1 cellular context compared by ENCODE assay signal in genomic region chr2:86649119-86649947, GRCh38.
A peak's percentile ranks its signal among the peaks of the same experiment; 100 is the strongest.
TF ChIP-seq lines count a peak whose summit lies in the region.

No MANE protein-coding gene starts in this region.

TF ChIP-seq in HepG2, 621 proteins besides CTCF, POLR2A, EP300 and RAD21 (continued from another document and continues in another):
- TF ChIP-seq, protein P1, sequence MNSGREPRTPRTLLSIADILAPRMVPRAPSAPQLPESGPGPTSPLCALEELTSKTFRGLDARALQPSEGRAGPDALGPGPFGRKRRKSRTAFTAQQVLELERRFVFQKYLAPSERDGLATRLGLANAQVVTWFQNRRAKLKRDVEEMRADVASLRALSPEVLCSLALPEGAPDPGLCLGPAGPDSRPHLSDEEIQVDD (CRISPR knock-in tag; IDR thresholded peaks at IDR 0.05; ENCODE audit: borderline replicate concordance) = no peak
- TF ChIP-seq, protein P2, sequence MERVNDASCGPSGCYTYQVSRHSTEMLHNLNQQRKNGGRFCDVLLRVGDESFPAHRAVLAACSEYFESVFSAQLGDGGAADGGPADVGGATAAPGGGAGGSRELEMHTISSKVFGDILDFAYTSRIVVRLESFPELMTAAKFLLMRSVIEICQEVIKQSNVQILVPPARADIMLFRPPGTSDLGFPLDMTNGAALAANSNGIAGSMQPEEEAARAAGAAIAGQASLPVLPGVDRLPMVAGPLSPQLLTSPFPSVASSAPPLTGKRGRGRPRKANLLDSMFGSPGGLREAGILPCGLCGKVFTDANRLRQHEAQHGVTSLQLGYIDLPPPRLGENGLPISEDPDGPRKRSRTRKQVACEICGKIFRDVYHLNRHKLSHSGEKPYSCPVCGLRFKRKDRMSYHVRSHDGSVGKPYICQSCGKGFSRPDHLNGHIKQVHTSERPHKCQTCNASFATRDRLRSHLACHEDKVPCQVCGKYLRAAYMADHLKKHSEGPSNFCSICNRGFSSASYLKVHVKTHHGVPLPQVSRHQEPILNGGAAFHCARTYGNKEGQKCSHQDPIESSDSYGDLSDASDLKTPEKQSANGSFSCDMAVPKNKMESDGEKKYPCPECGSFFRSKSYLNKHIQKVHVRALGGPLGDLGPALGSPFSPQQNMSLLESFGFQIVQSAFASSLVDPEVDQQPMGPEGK (CRISPR knock-in tag; IDR thresholded peaks at IDR 0.05) = no peak
- TF ChIP-seq ZNF510 (CRISPR knock-in tag; IDR thresholded peaks at IDR 0.05; ENCODE audit: low read depth) (no peak), REL (CRISPR knock-in tag; conservative IDR thresholded peaks at IDR 0.05) (no peak), ZNF331 (CRISPR knock-in tag; IDR thresholded peaks at IDR 0.05) (peak; percentile 81), TOPORS (CRISPR knock-in tag; IDR thresholded peaks at IDR 0.05) (peak; percentile 83; the same call in 1 of the 2 replicates), CBX2 (IDR thresholded peaks at IDR 0.05; ENCODE audit: low read depth, low read length) (no peak), CBX2 (CRISPR knock-in tag; IDR thresholded peaks at IDR 0.05; ENCODE audit: low read depth) (no peak), NFIB (CRISPR knock-in tag; IDR thresholded peaks at IDR 0.05; ENCODE audit: borderline replicate concordance) (no peak), NFAT5 (CRISPR knock-in tag; IDR thresholded peaks at IDR 0.05) (no peak), SRSF1 (optimal IDR thresholded peaks at IDR 0.05; ENCODE audit: low read depth, low read length) (no peak), NFYB (CRISPR knock-in tag; IDR thresholded peaks at IDR 0.05) (no peak), TBL1XR1 (IDR thresholded peaks at IDR 0.05; ENCODE audit: borderline replicate concordance, low read length, partially characterized antibody) (no peak), JUNB (CRISPR knock-in tag; IDR thresholded peaks at IDR 0.05; ENCODE audit: borderline replicate concordance) (no peak), ZFP36L2 (CRISPR knock-in tag; IDR thresholded peaks at IDR 0.05) (no peak), SNAI1 (CRISPR knock-in tag; IDR thresholded peaks at IDR 0.05; ENCODE audit: borderline replicate concordance) (no peak), MAFG (CRISPR knock-in tag; IDR thresholded peaks at IDR 0.05) (no peak), GATA4 (IDR thresholded peaks at IDR 0.05; ENCODE audit: borderline replicate concordance, low read depth) (no peak), RXRA (CRISPR knock-in tag; IDR thresholded peaks at IDR 0.05) (no peak), TRAFD1 (CRISPR knock-in tag; IDR thresholded peaks at IDR 0.05; ENCODE audit: borderline replicate concordance) (no peak), JUND (CRISPR knock-in tag; IDR thresholded peaks at IDR 0.05) (no peak), ZNF556 (CRISPR knock-in tag; IDR thresholded peaks at IDR 0.05; ENCODE audit: borderline replicate concordance) (no peak; the same call in 1 of the 2 replicates), ZNF567 (CRISPR knock-in tag; IDR thresholded peaks at IDR 0.05; ENCODE audit: borderline replicate concordance) (no peak), TRIM24 (CRISPR knock-in tag; IDR thresholded peaks at IDR 0.05) (no peak), HNF4A (CRISPR knock-in tag; IDR thresholded peaks at IDR 0.05) (peak; percentile 89), ZNF441 (CRISPR knock-in tag; IDR thresholded peaks at IDR 0.05; ENCODE audit: borderline replicate concordance) (no peak), ZBTB21 (CRISPR knock-in tag; IDR thresholded peaks at IDR 0.05) (no peak), AGO2 (optimal IDR thresholded peaks at IDR 0.05; ENCODE audit: low read depth, low read length) (no peak), ZNF816 (CRISPR knock-in tag; IDR thresholded peaks at IDR 0.05; ENCODE audit: borderline replicate concordance) (no peak), ZNF589 (CRISPR knock-in tag; conservative IDR thresholded peaks at IDR 0.05) (no peak), ZSCAN12 (CRISPR knock-in tag; IDR thresholded peaks at IDR 0.05) (no peak), BHLHE40 (IDR thresholded peaks at IDR 0.05; ENCODE audit: low read length) (0 out of 2 replicates have a peak, but pooled peaks have one; percentile 4), MAF1 (CRISPR knock-in tag; IDR thresholded peaks at IDR 0.05; ENCODE audit: borderline replicate concordance) (no peak), ZSCAN29 (CRISPR knock-in tag; conservative IDR thresholded peaks at IDR 0.05) (no peak)
- TF ChIP-seq, protein P3, sequence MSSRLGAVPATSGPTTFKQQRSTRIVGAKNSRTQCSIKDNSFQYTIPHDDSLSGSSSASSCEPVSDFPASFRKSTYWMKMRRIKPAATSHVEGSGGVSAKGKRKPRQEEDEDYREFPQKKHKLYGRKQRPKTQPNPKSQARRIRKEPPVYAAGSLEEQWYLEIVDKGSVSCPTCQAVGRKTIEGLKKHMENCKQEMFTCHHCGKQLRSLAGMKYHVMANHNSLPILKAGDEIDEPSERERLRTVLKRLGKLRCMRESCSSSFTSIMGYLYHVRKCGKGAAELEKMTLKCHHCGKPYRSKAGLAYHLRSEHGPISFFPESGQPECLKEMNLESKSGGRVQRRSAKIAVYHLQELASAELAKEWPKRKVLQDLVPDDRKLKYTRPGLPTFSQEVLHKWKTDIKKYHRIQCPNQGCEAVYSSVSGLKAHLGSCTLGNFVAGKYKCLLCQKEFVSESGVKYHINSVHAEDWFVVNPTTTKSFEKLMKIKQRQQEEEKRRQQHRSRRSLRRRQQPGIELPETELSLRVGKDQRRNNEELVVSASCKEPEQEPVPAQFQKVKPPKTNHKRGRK (CRISPR knock-in tag; IDR thresholded peaks at IDR 0.05) = no peak
- TF ChIP-seq, protein P4, sequence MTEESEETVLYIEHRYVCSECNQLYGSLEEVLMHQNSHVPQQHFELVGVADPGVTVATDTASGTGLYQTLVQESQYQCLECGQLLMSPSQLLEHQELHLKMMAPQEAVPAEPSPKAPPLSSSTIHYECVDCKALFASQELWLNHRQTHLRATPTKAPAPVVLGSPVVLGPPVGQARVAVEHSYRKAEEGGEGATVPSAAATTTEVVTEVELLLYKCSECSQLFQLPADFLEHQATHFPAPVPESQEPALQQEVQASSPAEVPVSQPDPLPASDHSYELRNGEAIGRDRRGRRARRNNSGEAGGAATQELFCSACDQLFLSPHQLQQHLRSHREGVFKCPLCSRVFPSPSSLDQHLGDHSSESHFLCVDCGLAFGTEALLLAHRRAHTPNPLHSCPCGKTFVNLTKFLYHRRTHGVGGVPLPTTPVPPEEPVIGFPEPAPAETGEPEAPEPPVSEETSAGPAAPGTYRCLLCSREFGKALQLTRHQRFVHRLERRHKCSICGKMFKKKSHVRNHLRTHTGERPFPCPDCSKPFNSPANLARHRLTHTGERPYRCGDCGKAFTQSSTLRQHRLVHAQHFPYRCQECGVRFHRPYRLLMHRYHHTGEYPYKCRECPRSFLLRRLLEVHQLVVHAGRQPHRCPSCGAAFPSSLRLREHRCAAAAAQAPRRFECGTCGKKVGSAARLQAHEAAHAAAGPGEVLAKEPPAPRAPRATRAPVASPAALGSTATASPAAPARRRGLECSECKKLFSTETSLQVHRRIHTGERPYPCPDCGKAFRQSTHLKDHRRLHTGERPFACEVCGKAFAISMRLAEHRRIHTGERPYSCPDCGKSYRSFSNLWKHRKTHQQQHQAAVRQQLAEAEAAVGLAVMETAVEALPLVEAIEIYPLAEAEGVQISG (CRISPR knock-in tag; IDR thresholded peaks at IDR 0.05) = no peak
- TF ChIP-seq, protein P5, sequence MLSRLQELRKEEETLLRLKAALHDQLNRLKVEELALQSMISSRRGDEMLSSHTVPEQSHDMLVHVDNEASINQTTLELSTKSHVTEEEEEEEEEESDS (CRISPR knock-in tag; IDR thresholded peaks at IDR 0.05; ENCODE audit: borderline replicate concordance) = no peak
- TF ChIP-seq, protein P6, sequence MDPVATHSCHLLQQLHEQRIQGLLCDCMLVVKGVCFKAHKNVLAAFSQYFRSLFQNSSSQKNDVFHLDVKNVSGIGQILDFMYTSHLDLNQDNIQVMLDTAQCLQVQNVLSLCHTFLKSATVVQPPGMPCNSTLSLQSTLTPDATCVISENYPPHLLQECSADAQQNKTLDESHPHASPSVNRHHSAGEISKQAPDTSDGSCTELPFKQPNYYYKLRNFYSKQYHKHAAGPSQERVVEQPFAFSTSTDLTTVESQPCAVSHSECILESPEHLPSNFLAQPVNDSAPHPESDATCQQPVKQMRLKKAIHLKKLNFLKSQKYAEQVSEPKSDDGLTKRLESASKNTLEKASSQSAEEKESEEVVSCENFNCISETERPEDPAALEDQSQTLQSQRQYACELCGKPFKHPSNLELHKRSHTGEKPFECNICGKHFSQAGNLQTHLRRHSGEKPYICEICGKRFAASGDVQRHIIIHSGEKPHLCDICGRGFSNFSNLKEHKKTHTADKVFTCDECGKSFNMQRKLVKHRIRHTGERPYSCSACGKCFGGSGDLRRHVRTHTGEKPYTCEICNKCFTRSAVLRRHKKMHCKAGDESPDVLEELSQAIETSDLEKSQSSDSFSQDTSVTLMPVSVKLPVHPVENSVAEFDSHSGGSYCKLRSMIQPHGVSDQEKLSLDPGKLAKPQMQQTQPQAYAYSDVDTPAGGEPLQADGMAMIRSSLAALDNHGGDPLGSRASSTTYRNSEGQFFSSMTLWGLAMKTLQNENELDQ (CRISPR knock-in tag; IDR thresholded peaks at IDR 0.05; ENCODE audit: borderline replicate concordance) = no peak
- TF ChIP-seq, protein P7, sequence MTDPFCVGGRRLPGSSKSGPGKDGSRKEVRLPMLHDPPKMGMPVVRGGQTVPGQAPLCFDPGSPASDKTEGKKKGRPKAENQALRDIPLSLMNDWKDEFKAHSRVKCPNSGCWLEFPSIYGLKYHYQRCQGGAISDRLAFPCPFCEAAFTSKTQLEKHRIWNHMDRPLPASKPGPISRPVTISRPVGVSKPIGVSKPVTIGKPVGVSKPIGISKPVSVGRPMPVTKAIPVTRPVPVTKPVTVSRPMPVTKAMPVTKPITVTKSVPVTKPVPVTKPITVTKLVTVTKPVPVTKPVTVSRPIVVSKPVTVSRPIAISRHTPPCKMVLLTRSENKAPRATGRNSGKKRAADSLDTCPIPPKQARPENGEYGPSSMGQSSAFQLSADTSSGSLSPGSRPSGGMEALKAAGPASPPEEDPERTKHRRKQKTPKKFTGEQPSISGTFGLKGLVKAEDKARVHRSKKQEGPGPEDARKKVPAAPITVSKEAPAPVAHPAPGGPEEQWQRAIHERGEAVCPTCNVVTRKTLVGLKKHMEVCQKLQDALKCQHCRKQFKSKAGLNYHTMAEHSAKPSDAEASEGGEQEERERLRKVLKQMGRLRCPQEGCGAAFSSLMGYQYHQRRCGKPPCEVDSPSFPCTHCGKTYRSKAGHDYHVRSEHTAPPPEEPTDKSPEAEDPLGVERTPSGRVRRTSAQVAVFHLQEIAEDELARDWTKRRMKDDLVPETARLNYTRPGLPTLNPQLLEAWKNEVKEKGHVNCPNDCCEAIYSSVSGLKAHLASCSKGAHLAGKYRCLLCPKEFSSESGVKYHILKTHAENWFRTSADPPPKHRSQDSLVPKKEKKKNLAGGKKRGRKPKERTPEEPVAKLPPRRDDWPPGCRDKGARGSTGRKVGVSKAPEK (CRISPR knock-in tag; IDR thresholded peaks at IDR 0.05; ENCODE audit: borderline replicate concordance) = no peak
- TF ChIP-seq, protein P8, sequence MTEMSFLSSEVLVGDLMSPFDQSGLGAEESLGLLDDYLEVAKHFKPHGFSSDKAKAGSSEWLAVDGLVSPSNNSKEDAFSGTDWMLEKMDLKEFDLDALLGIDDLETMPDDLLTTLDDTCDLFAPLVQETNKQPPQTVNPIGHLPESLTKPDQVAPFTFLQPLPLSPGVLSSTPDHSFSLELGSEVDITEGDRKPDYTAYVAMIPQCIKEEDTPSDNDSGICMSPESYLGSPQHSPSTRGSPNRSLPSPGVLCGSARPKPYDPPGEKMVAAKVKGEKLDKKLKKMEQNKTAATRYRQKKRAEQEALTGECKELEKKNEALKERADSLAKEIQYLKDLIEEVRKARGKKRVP (CRISPR knock-in tag; IDR thresholded peaks at IDR 0.05) = no peak
